In the genomic region with DNA sequence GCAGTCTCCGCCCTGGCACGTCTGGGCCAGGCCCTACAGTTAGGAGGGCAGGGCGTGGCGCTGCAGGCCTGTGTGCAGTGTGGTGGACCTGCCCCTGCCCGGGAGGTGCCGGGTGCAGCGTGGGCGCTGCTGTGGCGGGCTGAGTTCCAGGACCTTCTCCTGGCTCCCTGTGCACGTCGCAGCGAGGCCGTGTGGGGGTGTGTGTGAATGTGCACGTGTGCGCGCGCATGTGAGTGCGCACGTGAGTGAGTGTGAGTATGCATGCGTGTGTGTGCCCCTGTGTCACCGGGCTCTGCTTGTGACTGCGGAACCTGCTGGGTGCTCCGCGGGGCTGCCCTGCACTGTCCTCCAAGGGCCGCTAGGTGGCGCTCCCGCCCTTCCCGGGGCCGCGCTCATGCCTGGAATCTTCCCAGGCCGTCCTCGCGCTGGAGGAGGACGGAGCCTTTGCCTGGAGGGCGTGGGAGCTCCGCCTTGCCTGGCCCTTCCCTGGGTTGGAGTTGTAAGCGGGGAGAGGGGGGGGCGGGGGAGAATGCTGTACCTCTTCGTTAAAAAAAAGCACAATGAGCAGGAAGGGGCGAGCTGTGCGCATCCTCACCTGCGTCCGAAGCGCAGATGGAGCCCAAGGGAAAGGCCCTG, we compare ENCODE assay signal across 9 cellular contexts.
DNase-seq lines count a peak whose midpoint lies in the region; ATAC-seq and TF ChIP-seq lines count a peak whose summit lies in the region.
"Had no signal": no experiment of that assay in that cellular context is flagged by ENCODE, and none has a peak within 500 bp of the region (broad histone marks: within the 10 kb centered on the region; RNA-seq: fewer than 3 reads in every experiment).

No MANE protein-coding gene starts in this region.

- POLR2A ChIA-PET in HEK293 (lab: Yijun Ruan, JAX), result interaction anchor here (0.6 to 1.0 kb wide), 4 partner anchors 25 to 648 kb away, joined by 3 to 4 read pairs (median 3); no protein-coding TSS in a partner anchor
- POLR2A ChIA-PET in OCI-LY7 (lab: Charles Lee), result interaction anchor here (0.6 to 0.7 kb wide), 2 partner anchors 9 to 304 kb away, joined by 3 to 4 read pairs; no protein-coding TSS in a partner anchor
- POLR2A ChIA-PET in naive thymus-derived CD8-positive, alpha-beta T cell (lab: Charles Lee), result no interaction called here

- ATAC-seq in naive thymus-derived CD8-positive, alpha-beta T cell, result peak; percentile 82 to 83
- ATAC-seq in stimulated activated naive B cell treated with anti-CD40 and anti-IgM and Interleukin-4, amounts not matched to agents 10 μg/mL and 1 μg/mL and 100 μg/mL, for 72 hours (replicated peaks), result peak; percentile 89
- no peak for ATAC-seq in GM19467 (IDR thresholded peaks at IDR 0.05; ENCODE audit: unreplicated experiment)

- H3K9me3 Mint-ChIP-seq in naive thymus-derived CD8-positive, alpha-beta T cell, result no peaks in the 10 kb centered on the region
- H3K9me3 Mint-ChIP-seq in stimulated activated naive B cell treated with anti-CD40 and anti-IgM and Interleukin-4, amounts not matched to agents 10 μg/mL and 1 μg/mL and 100 μg/mL, for 72 hours, result no peaks in the 10 kb centered on the region
- H3K9me3 Mint-ChIP-seq: IgD-negative memory B cell had no signal

- BruUV-seq in OCI-LY7 (replicated peaks; lab: Mats Ljungman, UMichigan), result no TSS peak

- H3K79me2 ChIP-seq in OCI-LY7 (ENCODE audit: insufficient read depth, low read depth, low read length), result no peaks in the 10 kb centered on the region

- H3K4me1 ChIP-seq in HEK293 (ENCODE audit: control insufficient read depth, insufficient read depth, low read length) (peaks cover 18% of the 10 kb centered on the region), OCI-LY7 (ENCODE audit: insufficient read depth, low read length, poor library complexity, severe bottlenecking) (no peaks in the 10 kb centered on the region), esophagus muscularis mucosa (peaks cover 27 to 41% (median 34%) of the 10 kb centered on the region in 4 donors)

- peaks cover 0 to 8% (median 5%) of the 10 kb centered on the region in 4 donors for H3K4me1 Mint-ChIP-seq in naive thymus-derived CD8-positive, alpha-beta T cell
- H3K4me1 Mint-ChIP-seq in stimulated activated naive B cell treated with anti-CD40 and anti-IgM and Interleukin-4, amounts not matched to agents 10 μg/mL and 1 μg/mL and 100 μg/mL, for 72 hours, result peaks cover 22 to 31% of the 10 kb centered on the region in 2 donors

- no peak for TF ChIP-seq POLR2A in esophagus muscularis mucosa (IDR thresholded peaks at IDR 0.05; ENCODE audit: low read depth)

- H2AFZ ChIP-seq in OCI-LY7 (ENCODE audit: low read length), result no peak overlapping the region

- H3K27me3 Mint-ChIP-seq in naive thymus-derived CD8-positive, alpha-beta T cell, result no peaks in the 10 kb centered on the region
- no peaks in the 10 kb centered on the region for H3K27me3 Mint-ChIP-seq in stimulated activated naive B cell treated with anti-CD40 and anti-IgM and Interleukin-4, amounts not matched to agents 10 μg/mL and 1 μg/mL and 100 μg/mL, for 72 hours
- H3K27me3 Mint-ChIP-seq: IgD-negative memory B cell had no signal

- 21% methylated on average over 22 of the region's 44 CpGs for WGBS in esophagus muscularis mucosa

- no peak overlapping the region for H3K4me3 ChIP-seq in HEK293 (ENCODE audit: low read depth, low read length)
- H3K4me3 ChIP-seq in OCI-LY7 (ENCODE audit: low read depth, low read length, poor library complexity, severe bottlenecking), result no peak overlapping the region
- peak overlapping the region in 2 of 4 donors; percentile 12 to 30 for H3K4me3 ChIP-seq in esophagus muscularis mucosa

- no peaks in the 10 kb centered on the region for H3K9me2 ChIP-seq in OCI-LY7 (ENCODE audit: insufficient read depth, low read length)

- H3K36me3 ChIP-seq in HEK293 (ENCODE audit: control insufficient read depth in 2 of 2, insufficient read depth in 1 of 2, low read length in 2 of 2) (peaks cover 0 to 16% of the 10 kb centered on the region in 2 experiments; a peak in 1 of 3 replicates), OCI-LY7 (ENCODE audit: insufficient read depth, low read length) (no peaks in the 10 kb centered on the region), esophagus muscularis mucosa (peaks cover 0 to 69% (median 53%) of the 10 kb centered on the region in 4 donors)

- H3K27ac ChIP-seq in C4-2B, result peak overlapping the region; percentile 87
- H3K27ac ChIP-seq in HEK293 (ENCODE audit: extremely low read depth, low read depth, low read length), result no peak overlapping the region
- no peak overlapping the region for H3K27ac ChIP-seq in OCI-LY7 (ENCODE audit: low read depth, low read length, poor library complexity, severe bottlenecking)
- peak overlapping the region in 1 of 4 donors; percentile 10 for H3K27ac ChIP-seq in esophagus muscularis mucosa (replicated peaks in 1 of 4)

- H3K36me3 Mint-ChIP-seq in naive thymus-derived CD8-positive, alpha-beta T cell, result peaks cover 0 to 22% (median 0%) of the 10 kb centered on the region in 3 donors
- H3K36me3 Mint-ChIP-seq in stimulated activated naive B cell treated with anti-CD40 and anti-IgM and Interleukin-4, amounts not matched to agents 10 μg/mL and 1 μg/mL and 100 μg/mL, for 72 hours, result peaks cover 9 to 10% of the 10 kb centered on the region in 2 donors
- H3K36me3 Mint-ChIP-seq: IgD-negative memory B cell had no signal

- TF ChIP-seq EP300 in esophagus muscularis mucosa (IDR thresholded peaks at IDR 0.05), result no peak

- peak; percentile 99 for TF ChIP-seq CTCF in C4-2B (conservative IDR thresholded peaks at IDR 0.05)
- TF ChIP-seq CTCF in HEK293 (tag by site-specific recombination; IDR thresholded peaks at IDR 0.05), result peak; percentile 99
- peak; percentile 87 for TF ChIP-seq CTCF in OCI-LY7 (conservative IDR thresholded peaks at IDR 0.05; ENCODE audit: low read length)
- peak in 2 of 3 experiments; percentile 96 to 97 for TF ChIP-seq CTCF in esophagus muscularis mucosa (IDR thresholded peaks at IDR 0.05)

- DNase-seq in OCI-LY7 (ENCODE audit: low spot score) (peak; percentile 46), esophagus muscularis mucosa (ENCODE audit: extremely low spot score) (no peak)
- DNase-seq in activated T-cell treated with anti-CD3 and anti-CD28 coated beads, Interleukin-2, amount 50 U/mL, for 1 hour, result peak; percentile 74
- DNase-seq in naive thymus-derived CD8-positive, alpha-beta T cell, result peak; percentile 39 to 77 (median 58)
- peak; percentile 46 for DNase-seq in stimulated activated naive B cell treated with anti-CD40 and anti-IgM and Interleukin-4, amounts not matched to agents 10 μg/mL and 1 μg/mL and 100 μg/mL, for 72 hours

- H3K4me3 Mint-ChIP-seq in naive thymus-derived CD8-positive, alpha-beta T cell, result no peak overlapping the region
- no peak overlapping the region for H3K4me3 Mint-ChIP-seq in stimulated activated naive B cell treated with anti-CD40 and anti-IgM and Interleukin-4, amounts not matched to agents 10 μg/mL and 1 μg/mL and 100 μg/mL, for 72 hours

- H3K4me2 ChIP-seq in OCI-LY7 (ENCODE audit: low read length), result no peak overlapping the region

- intact Hi-C loops in OCI-LY7 (cut with micrococcal nuclease; ENCODE audit: unreplicated experiment), result loop anchor here (10.0 kb wide), 1 partner anchor 87 kb away; no protein-coding TSS in a partner anchor
- intact Hi-C loops in esophagus muscularis mucosa (cut with DNase I), result loop anchor here (5.0 kb wide), 1 partner anchor 529 kb away; no protein-coding TSS in a partner anchor

- CTCF ChIA-PET in HEK293 (lab: Yijun Ruan, JAX), result interaction anchor here (0.5 to 4.8 kb wide), 37 partner anchors 9 to 639 kb away, joined by 3 to 26 read pairs (median 4); no protein-coding TSS in a partner anchor
- CTCF ChIA-PET in OCI-LY7 (lab: Charles Lee; ENCODE audit: unreplicated experiment), result interaction anchor here (0.6 kb wide), 1 partner anchor 21 kb away, joined by 5 read pairs; no protein-coding TSS in a partner anchor

- H3K27me3 ChIP-seq in esophagus muscularis mucosa, result no peaks in the 10 kb centered on the region

- H4K20me1 ChIP-seq in OCI-LY7 (ENCODE audit: insufficient read depth, low read length), result no peaks in the 10 kb centered on the region

- H3K27ac Mint-ChIP-seq in naive thymus-derived CD8-positive, alpha-beta T cell, result peak overlapping the region in 2 of 10 donors; percentile 53 to 63
- H3K27ac Mint-ChIP-seq in stimulated activated naive B cell treated with anti-CD40 and anti-IgM and Interleukin-4, amounts not matched to agents 10 μg/mL and 1 μg/mL and 100 μg/mL, for 72 hours, result no peak overlapping the region

- H3K9me3 ChIP-seq in HEK293 (ENCODE audit: control insufficient read depth, insufficient read depth, low read depth, low read length) (no peaks in the 10 kb centered on the region), OCI-LY7 (ENCODE audit: low read length) (no peaks in the 10 kb centered on the region), esophagus muscularis mucosa (no peaks in the 10 kb centered on the region)

TF ChIP-seq in HEK293, 187 proteins besides CTCF, POLR2A, EP300 and RAD21 (continues in another document):
- TF ChIP-seq RBAK (tag by site-specific recombination; IDR thresholded peaks at IDR 0.05), result no peak
- TF ChIP-seq ZNF211 (tag by site-specific recombination; IDR thresholded peaks at IDR 0.05; ENCODE audit: low read depth), result no peak
- TF ChIP-seq IKZF3 (tag by site-specific recombination; IDR thresholded peaks at IDR 0.05), result peak; percentile 96
- TF ChIP-seq, protein P1, sequence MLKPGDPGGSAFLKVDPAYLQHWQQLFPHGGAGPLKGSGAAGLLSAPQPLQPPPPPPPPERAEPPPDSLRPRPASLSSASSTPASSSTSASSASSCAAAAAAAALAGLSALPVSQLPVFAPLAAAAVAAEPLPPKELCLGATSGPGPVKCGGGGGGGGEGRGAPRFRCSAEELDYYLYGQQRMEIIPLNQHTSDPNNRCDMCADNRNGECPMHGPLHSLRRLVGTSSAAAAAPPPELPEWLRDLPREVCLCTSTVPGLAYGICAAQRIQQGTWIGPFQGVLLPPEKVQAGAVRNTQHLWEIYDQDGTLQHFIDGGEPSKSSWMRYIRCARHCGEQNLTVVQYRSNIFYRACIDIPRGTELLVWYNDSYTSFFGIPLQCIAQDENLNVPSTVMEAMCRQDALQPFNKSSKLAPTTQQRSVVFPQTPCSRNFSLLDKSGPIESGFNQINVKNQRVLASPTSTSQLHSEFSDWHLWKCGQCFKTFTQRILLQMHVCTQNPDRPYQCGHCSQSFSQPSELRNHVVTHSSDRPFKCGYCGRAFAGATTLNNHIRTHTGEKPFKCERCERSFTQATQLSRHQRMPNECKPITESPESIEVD (tag by site-specific recombination; IDR thresholded peaks at IDR 0.05), result no peak
- TF ChIP-seq ZNF341 (tag by site-specific recombination; IDR thresholded peaks at IDR 0.05; ENCODE audit: low read depth), result no peak
- TF ChIP-seq ZNF571 (tag by site-specific recombination; IDR thresholded peaks at IDR 0.05), result no peak
- 0 out of 2 replicates have a peak, but pooled peaks have one; percentile 29 for TF ChIP-seq ZEB2 (tag by site-specific recombination; IDR thresholded peaks at IDR 0.05)
- no peak for TF ChIP-seq ZNF529 (tag by site-specific recombination; IDR thresholded peaks at IDR 0.05; ENCODE audit: insufficient replicate concordance)
- no peak for TF ChIP-seq ZNF202 (tag by site-specific recombination; IDR thresholded peaks at IDR 0.05; ENCODE audit: borderline replicate concordance)
- TF ChIP-seq ZNF391 (tag by site-specific recombination; IDR thresholded peaks at IDR 0.05; ENCODE audit: borderline replicate concordance, low read depth), result 0 out of 2 replicates have a peak, but pooled peaks have one; percentile 29
